ENCODE assay signal across 30 cellular contexts in genomic region chr4:170193496-170193895, GRCh38.
"Had no signal": no experiment of that assay in that cellular context is flagged by ENCODE, and none has a peak within 500 bp of the region (broad histone marks: within the 10 kb centered on the region; RNA-seq: fewer than 3 reads in every experiment).

No MANE protein-coding gene starts in this region.

- H3K9me3 Mint-ChIP-seq: activated B cell treated with CpG ODN at 0.5 μM for 24 hours, neural crest cell had no signal

- H3K4me3 Mint-ChIP-seq: activated B cell treated with CpG ODN at 0.5 μM for 24 hours; activated CD8-positive, alpha-beta memory T cell treated with anti-CD3 and anti-CD28 coated beads, Interleukin-2, amount 10 ng/mL, durations not matched to agents 7 days and 5 days; activated CD8-positive, alpha-beta T cell treated with anti-CD3 and anti-CD28 coated beads, Interleukin-2, amount 10 ng/mL, durations not matched to agents 7 days and 5 days; activated naive CD8-positive, alpha-beta T cell; naive thymus-derived CD4-positive, alpha-beta T cell; neural crest cell; stimulated activated effector memory CD8-positive, alpha-beta T cell treated with anti-CD3 and anti-CD28 coated beads, Interleukin-12 subunit alpha, Interleukin-12 subunit beta, amount 100 ng/mL, for 72 hours; stimulated activated naive CD8-positive, alpha-beta T cell treated with anti-CD3 and anti-CD28 coated beads, Interleukin-15, amount 100 ng/mL, for 72 hours had no signal

- H3K27me3 Mint-ChIP-seq: activated CD8-positive, alpha-beta memory T cell treated with anti-CD3 and anti-CD28 coated beads, Interleukin-2, amount 10 ng/mL, durations not matched to agents 7 days and 5 days had no signal

- H3K4me3 ChIP-seq: adrenal gland, body of pancreas, coronary artery, dorsolateral prefrontal cortex, heart right ventricle, pancreas, prostate gland, skin epidermis, upper lobe of right lung had no signal

- H3K36me3 ChIP-seq: adrenal gland, heart right ventricle, pancreas, prostate gland, upper lobe of right lung had no signal

- H3K9me3 ChIP-seq: adrenal gland, body of pancreas, pancreas, prostate gland, upper lobe of right lung had no signal

- H3K4me1 Mint-ChIP-seq: activated B cell treated with CpG ODN at 0.5 μM for 24 hours; activated CD8-positive, alpha-beta memory T cell treated with anti-CD3 and anti-CD28 coated beads, Interleukin-2, amount 10 ng/mL, durations not matched to agents 7 days and 5 days; naive thymus-derived CD4-positive, alpha-beta T cell; neural crest cell; stimulated activated effector memory CD8-positive, alpha-beta T cell treated with anti-CD3 and anti-CD28 coated beads, Interleukin-12 subunit alpha, Interleukin-12 subunit beta, amount 100 ng/mL, for 72 hours; stimulated activated naive CD8-positive, alpha-beta T cell treated with anti-CD3 and anti-CD28 coated beads, Interleukin-15, amount 100 ng/mL, for 72 hours had no signal

- ATAC-seq: activated CD8-positive, alpha-beta memory T cell treated with anti-CD3 and anti-CD28 coated beads, Interleukin-2, amount 10 ng/mL, durations not matched to agents 7 days and 5 days; activated CD8-positive, alpha-beta T cell treated with anti-CD3 and anti-CD28 coated beads, Interleukin-2, amount 10 ng/mL, durations not matched to agents 7 days and 5 days; body of pancreas; heart right ventricle; naive thymus-derived CD4-positive, alpha-beta T cell; pancreas; sciatic nerve; stimulated activated effector memory CD8-positive, alpha-beta T cell treated with anti-CD3 and anti-CD28 coated beads, Interleukin-12 subunit alpha, Interleukin-12 subunit beta, amount 100 ng/mL, for 72 hours; stimulated activated naive CD8-positive, alpha-beta T cell treated with anti-CD3 and anti-CD28 coated beads, Interleukin-15, amount 100 ng/mL, for 72 hours; upper lobe of right lung had no signal

- H3K27me3 ChIP-seq: adrenal gland, body of pancreas, heart right ventricle, pancreas, upper lobe of right lung had no signal

- H3K27ac Mint-ChIP-seq: activated B cell treated with CpG ODN at 0.5 μM for 24 hours; activated CD8-positive, alpha-beta memory T cell treated with anti-CD3 and anti-CD28 coated beads, Interleukin-2, amount 10 ng/mL, durations not matched to agents 7 days and 5 days; activated CD8-positive, alpha-beta T cell treated with anti-CD3 and anti-CD28 coated beads, Interleukin-2, amount 10 ng/mL, durations not matched to agents 7 days and 5 days; activated naive CD8-positive, alpha-beta T cell; naive thymus-derived CD4-positive, alpha-beta T cell; stimulated activated effector memory CD8-positive, alpha-beta T cell treated with anti-CD3 and anti-CD28 coated beads, Interleukin-12 subunit alpha, Interleukin-12 subunit beta, amount 100 ng/mL, for 72 hours; stimulated activated naive CD8-positive, alpha-beta T cell treated with anti-CD3 and anti-CD28 coated beads, Interleukin-15, amount 100 ng/mL, for 72 hours had no signal

- H3K36me3 Mint-ChIP-seq: activated CD8-positive, alpha-beta memory T cell treated with anti-CD3 and anti-CD28 coated beads, Interleukin-2, amount 10 ng/mL, durations not matched to agents 7 days and 5 days; activated naive CD8-positive, alpha-beta T cell; naive thymus-derived CD4-positive, alpha-beta T cell; stimulated activated effector memory CD8-positive, alpha-beta T cell treated with anti-CD3 and anti-CD28 coated beads, Interleukin-12 subunit alpha, Interleukin-12 subunit beta, amount 100 ng/mL, for 72 hours had no signal

- H3K4me1 ChIP-seq: adrenal gland, body of pancreas, heart right ventricle, pancreas, prostate gland, upper lobe of right lung had no signal

- H3K27ac ChIP-seq: adrenal gland, body of pancreas, coronary artery, dorsolateral prefrontal cortex, heart right ventricle, pancreas, prostate gland, skin epidermis, upper lobe of right lung had no signal

- DNase-seq: activated B cell treated with CpG ODN at 0.5 μM for 24 hours; activated CD8-positive, alpha-beta memory T cell treated with anti-CD3 and anti-CD28 coated beads, Interleukin-2, amount 10 ng/mL, durations not matched to agents 7 days and 5 days; activated CD8-positive, alpha-beta T cell treated with anti-CD3 and anti-CD28 coated beads, Interleukin-2, amount 10 ng/mL, durations not matched to agents 7 days and 5 days; activated naive CD4-positive, alpha-beta T cell treated with Interleukin-2 at 50 U/mL for 16 hours; activated T-cell treated with anti-CD3 and anti-CD28 coated beads, Interleukin-2, amount 50 U/mL, for 48 hours; adrenal gland; aorta; body of pancreas; dorsolateral prefrontal cortex; effector memory CD4-positive, alpha-beta T cell; erythroblast; foreskin fibroblast; heart right ventricle; midbrain; naive thymus-derived CD4-positive, alpha-beta T cell; nucleus accumbens; pancreas; retina; stimulated activated CD4-positive, alpha-beta T cell treated with anti-CD3 and anti-CD28 coated beads, Interleukin-12 subunit alpha, Interleukin-12 subunit beta, amount 100 ng/mL, for 4 hours; stimulated activated CD4-positive, alpha-beta T cell treated with anti-CD3 and anti-CD28 coated beads, Interleukin-4, amount 100 ng/mL, for 24 hours; stimulated activated naive CD8-positive, alpha-beta T cell treated with anti-CD3 and anti-CD28 coated beads, Interleukin-15, amount 100 ng/mL, for 72 hours; substantia nigra; upper lobe of right lung had no signal
